8 cellular contexts compared by ENCODE assay signal in genomic region chr16:19716728-19717127, GRCh38. TPM values are rescaled to one million over a fixed set of nuclear protein-coding genes. Genes with fewer than 3 reads are reported as not detected.
DNase-seq lines count a peak whose midpoint lies in the region; ATAC-seq, FAIRE-seq and TF ChIP-seq lines count a peak whose summit lies in the region.
"Not testable (repeated sequence)": the region's sequence is repeated elsewhere in the genome, so short reads cannot be mapped to it uniquely, and the experiment has no call there.

No MANE protein-coding gene starts in this region.

- not testable (repeated sequence) for TF ChIP-seq POLR2A in esophagus muscularis mucosa (IDR thresholded peaks at IDR 0.05; ENCODE audit: low read depth); ovary (IDR thresholded peaks at IDR 0.05)

- not testable (repeated sequence) for H3K36me3 ChIP-seq in astrocyte (ENCODE audit: insufficient read depth, low read length); ovary; thoracic aorta
- H3K36me3 ChIP-seq in esophagus muscularis mucosa: peaks cover 0 to 29% (median 19%) of the 10 kb centered on the region in 4 donors

- H3K9me3 Mint-ChIP-seq in IgD-negative memory B cell; astrocyte (ENCODE audit: unreplicated experiment): not testable (repeated sequence)

- H3K27ac Mint-ChIP-seq in IgD-negative memory B cell: peak overlapping the region in 1 of 3 donors; percentile 49
- H3K27ac Mint-ChIP-seq in astrocyte (ENCODE audit: unreplicated experiment): peak overlapping the region; percentile 70

- FAIRE-seq in astrocyte (lab: Jason Lieb, UNC): not testable (repeated sequence)

- H3K4me2 ChIP-seq in astrocyte (ENCODE audit: low read length): peak overlapping the region; percentile 86

- H3K9me3 ChIP-seq in astrocyte (ENCODE audit: insufficient read depth, low read depth, low read length); esophagus muscularis mucosa; ovary; thoracic aorta: not testable (repeated sequence)

- not testable (repeated sequence) for H3K27me3 ChIP-seq in astrocyte (ENCODE audit: insufficient read depth, low read length); esophagus muscularis mucosa; ovary; thoracic aorta (replicated peaks; ENCODE audit: insufficient read depth)

- H3K4me3 Mint-ChIP-seq in IgD-negative memory B cell: peak overlapping the region; percentile 60 to 97 (median 96)
- peak overlapping the region; percentile 94 for H3K4me3 Mint-ChIP-seq in astrocyte (ENCODE audit: unreplicated experiment)

- DNase-seq in astrocyte (ENCODE audit: low read depth); esophagus muscularis mucosa (ENCODE audit: extremely low spot score); left colon; ovary; thoracic aorta (ENCODE audit: low spot score): not testable (repeated sequence)

- WGBS in esophagus muscularis mucosa: 44% methylated on average over 11 of the region's 11 CpGs
- 21 to 47% (median 25%) methylated on average over 11 of the region's 11 CpGs for WGBS in ovary, 3 donors

- H3K79me2 ChIP-seq in astrocyte (ENCODE audit: insufficient read depth, low read length): peaks cover 74% of the 10 kb centered on the region

- not testable (repeated sequence) for TF ChIP-seq CTCF in C4-2B (conservative IDR thresholded peaks at IDR 0.05); VCaP (conservative IDR thresholded peaks at IDR 0.05); astrocyte (IDR thresholded peaks at IDR 0.05; ENCODE audit: insufficient read depth, low read depth, low read length); esophagus muscularis mucosa (IDR thresholded peaks at IDR 0.05); ovary (IDR thresholded peaks at IDR 0.05); thoracic aorta (IDR thresholded peaks at IDR 0.05)

- H3K27ac ChIP-seq in C4-2B (peak overlapping the region; percentile 85), VCaP (peak overlapping the region; percentile 71), esophagus muscularis mucosa (replicated peaks in 1 of 4) (peak overlapping the region; percentile 77 to 93 (median 86))
- not testable (repeated sequence) for H3K27ac ChIP-seq in astrocyte (ENCODE audit: low read depth, low read length); ovary; thoracic aorta

- peaks cover 14 to 27% (median 16%) of the 10 kb centered on the region in 3 donors for H3K4me1 Mint-ChIP-seq in IgD-negative memory B cell
- not testable (repeated sequence) for H3K4me1 Mint-ChIP-seq in astrocyte (ENCODE audit: low read depth, unreplicated experiment)

- peak overlapping the region; percentile 81 for H3K9ac ChIP-seq in astrocyte (ENCODE audit: low read length)

- not testable (repeated sequence) for H2AFZ ChIP-seq in astrocyte (ENCODE audit: low read depth, low read length)

- H4K20me1 ChIP-seq in astrocyte (ENCODE audit: insufficient read depth, low read length): peaks cover 29% of the 10 kb centered on the region

- H3K4me1 ChIP-seq in astrocyte (ENCODE audit: insufficient read depth, low read length) (peaks cover 14% of the 10 kb centered on the region), esophagus muscularis mucosa (peaks cover 29 to 40% (median 34%) of the 10 kb centered on the region in 4 donors), ovary (ENCODE audit: insufficient read depth) (peaks cover 13% of the 10 kb centered on the region), thoracic aorta (ENCODE audit: control insufficient read depth in 1 of 2, low read depth in 2 of 2) (peaks cover 3 to 20% of the 10 kb centered on the region in 2 donors)

- not testable (repeated sequence) for H3K27me3 Mint-ChIP-seq in IgD-negative memory B cell; astrocyte (ENCODE audit: low read depth, unreplicated experiment)

- peak overlapping the region; percentile 85 for H3K4me3 ChIP-seq in astrocyte (ENCODE audit: insufficient read depth, low read depth, low read length)
- peak overlapping the region; percentile 86 to 97 (median 92) for H3K4me3 ChIP-seq in esophagus muscularis mucosa
- peak overlapping the region; percentile 67 for H3K4me3 ChIP-seq in ovary
- peak overlapping the region; percentile 98 for H3K4me3 ChIP-seq in thoracic aorta

- peak; percentile 27 for ATAC-seq in left colon
- not testable (repeated sequence) for ATAC-seq in thoracic aorta (ENCODE audit: insufficient number of reproducible peaks, low FRiP score, low read depth)

- not testable (repeated sequence) for H3K36me3 Mint-ChIP-seq in IgD-negative memory B cell
- peaks cover 12% of the 10 kb centered on the region for H3K36me3 Mint-ChIP-seq in astrocyte (ENCODE audit: low read depth, unreplicated experiment)

- TF ChIP-seq EP300 in esophagus muscularis mucosa (IDR thresholded peaks at IDR 0.05); ovary (IDR thresholded peaks at IDR 0.05): not testable (repeated sequence)

- intact Hi-C loops in esophagus muscularis mucosa (cut with DNase I): loop anchor here (5.0 to 10.0 kb wide), 2 partner anchors 162 to 171 kb away; partner anchors contain the start of gene VPS35L
- intact Hi-C loops in left colon (cut with DNase I, micrococcal nuclease): not testable (repeated sequence)
- intact Hi-C loops in ovary (cut with DNase I): loop anchor here in 1 of 4 donors (5.0 kb wide), 1 partner anchor 166 kb away; the partner anchor contains the start of gene GPRC5B

RNA-seq across cellular contexts. Expression of gene KNOP1, which starts 1.3 kb away (rescaled TPM):
- polyA plus RNA-seq in IgD-negative memory B cell (12.6 TPM), ovary (10 to 100 TPM; 19.3 to 29.9 TPM)
- total RNA-seq in astrocyte (22.7 and 22.9 TPM in 2 replicates), esophagus muscularis mucosa (1 to 10 TPM; 7.3 to 9.9 (median 9.1) TPM), left colon (10 to 100 TPM; 18.4 to 22.8 TPM), ovary (10 to 100 TPM in 6 of 7 donors, 1 to 10 TPM in 1; 6.4 to 21.9 (median 16.7) TPM), thoracic aorta (10 to 100 TPM in 1 of 2 donors, 1 to 10 TPM in 1; 6.5 to 10.6 TPM)

RNA-seq across cellular contexts. Expression of gene IQCK, which starts 1.3 kb away (rescaled TPM):
- polyA plus RNA-seq in IgD-negative memory B cell (3.4 TPM), ovary (10 to 100 TPM; 16.5 to 25.0 TPM)
- total RNA-seq in astrocyte (5.9 and 7.9 TPM in 2 replicates), esophagus muscularis mucosa (10 to 100 TPM in 1 of 4 donors, 1 to 10 TPM in 3; 7.4 to 10.4 (median 8.6) TPM), left colon (10 to 100 TPM; 11.0 to 13.8 TPM), ovary (10 to 100 TPM; 14.3 to 52.8 (median 18.0) TPM), thoracic aorta (10 to 100 TPM; 17.5 to 18.1 TPM)
